Comparison of ENCODE assay signal across 12 cellular contexts in genomic region chr7:130895006-130895750, GRCh38.
DNase-seq lines count a peak whose midpoint lies in the region; ATAC-seq and TF ChIP-seq lines count a peak whose summit lies in the region.
"Had no signal": no experiment of that assay in that cellular context is flagged by ENCODE, and none has a peak within 500 bp of the region (broad histone marks: within the 10 kb centered on the region; RNA-seq: fewer than 3 reads in every experiment).

No MANE protein-coding gene starts in this region.

- peak overlapping the region; percentile 47 for H3K4me3 ChIP-seq in epithelial cell of proximal tubule (ENCODE audit: low read depth, low read length)
- no peak overlapping the region for H3K4me3 ChIP-seq in gastrocnemius medialis
- H3K4me3 ChIP-seq in MG63 = no peak overlapping the region
- H3K4me3 ChIP-seq in hepatocyte = no peak overlapping the region

- no peaks in the 10 kb centered on the region for H3K27me3 Mint-ChIP-seq in T-helper 2 cell treated with Interferon-gamma antibody and Interleukin-4, amounts not matched to agents 5 μg/mL and 100 μg/mL, for 36 hours (ENCODE audit: low read depth)

- H2AFZ ChIP-seq in hepatocyte = no peak overlapping the region

- H3K4me1 ChIP-seq in gastrocnemius medialis (peaks cover 91 to 93% of the 10 kb centered on the region in 2 donors), hepatocyte (ENCODE audit: insufficient read depth) (peaks cover 19% of the 10 kb centered on the region)

- H3K36me3 ChIP-seq in gastrocnemius medialis (peaks cover 0 to 31% of the 10 kb centered on the region in 2 donors), MG63 (peaks cover 65% of the 10 kb centered on the region), hepatocyte (replicated peaks; ENCODE audit: insufficient read depth, low read depth) (no peaks in the 10 kb centered on the region)

- H3K27ac Mint-ChIP-seq in T-helper 2 cell treated with Interferon-gamma antibody and Interleukin-4, amounts not matched to agents 5 μg/mL and 100 μg/mL, for 36 hours = peak overlapping the region; percentile 89

- in situ Hi-C loops in gastrocnemius medialis (cut with MboI; ENCODE audit: low sequenced_read_pairs in 4 of 4) = loop anchor here in 1 of 4 donors (10.0 to 25.0 kb wide), 2 partner anchors 142 to 530 kb away; no protein-coding TSS in a partner anchor

- H3K9me3 ChIP-seq in gastrocnemius medialis (no peaks in the 10 kb centered on the region), MG63 (no peaks in the 10 kb centered on the region), hepatocyte (ENCODE audit: low read depth) (no peaks in the 10 kb centered on the region)

- no peaks in the 10 kb centered on the region for H4K20me1 ChIP-seq in hepatocyte (ENCODE audit: insufficient read depth, poor library complexity, severe bottlenecking)

- H3K4me1 Mint-ChIP-seq in T-helper 2 cell treated with Interferon-gamma antibody and Interleukin-4, amounts not matched to agents 5 μg/mL and 100 μg/mL, for 36 hours (ENCODE audit: low read depth) = peaks cover 63% of the 10 kb centered on the region

- TF ChIP-seq POLR2A in gastrocnemius medialis (IDR thresholded peaks at IDR 0.05) = peak; percentile 17 to 41

- H3K27ac ChIP-seq in gastrocnemius medialis = peak overlapping the region; percentile 91 to 97 (median 94)
- H3K27ac ChIP-seq in hepatocyte = no peak overlapping the region

- DNase-seq in ELR (ENCODE audit: low read depth) (peak; percentile 49), epithelial cell of proximal tubule (ENCODE audit: low read depth) (no peak), gastrocnemius medialis (peak in 1 of 2 donors; percentile 55), MG63 (no peak), hepatocyte (ENCODE audit: low spot score) (no peak), NCI-H524 (lab: John Stamatoyannopoulos, UW) (no peak)
- no peak for DNase-seq in T-helper 2 cell treated with Interferon-gamma antibody and Interleukin-4, amounts not matched to agents 5 μg/mL and 100 μg/mL, for 36 hours (ENCODE audit: low spot score)
- DNase-seq: activated gamma-delta T cell treated with Interleukin-2 at 50 U/mL for 16 hours, glutamatergic neuron, NCI-H1694, SIG-M5 had no signal

- 79% methylated on average over 20 of the region's 20 CpGs for WGBS in hepatocyte (ENCODE audit: low lambda C conversion rate, missing lambda C conversion rate)

- intact Hi-C loops in gastrocnemius medialis (cut with DNase I; ENCODE audit: low total_unique reads) = no loop called here

- no peak overlapping the region for H3K4me2 ChIP-seq in hepatocyte

- H3K27me3 ChIP-seq in gastrocnemius medialis (no peaks in the 10 kb centered on the region), MG63 (no peaks in the 10 kb centered on the region), hepatocyte (no peaks in the 10 kb centered on the region)

- TF ChIP-seq CTCF in epithelial cell of proximal tubule (conservative IDR thresholded peaks at IDR 0.05; ENCODE audit: low read depth, low read length) (no peak), gastrocnemius medialis (IDR thresholded peaks at IDR 0.05 in 4 of 5, conservative IDR thresholded peaks at IDR 0.05 in 1 of 5) (no peak), hepatocyte (IDR thresholded peaks at IDR 0.05; ENCODE audit: poor library complexity) (no peak)

- H3K36me3 Mint-ChIP-seq in T-helper 2 cell treated with Interferon-gamma antibody and Interleukin-4, amounts not matched to agents 5 μg/mL and 100 μg/mL, for 36 hours (ENCODE audit: low read depth) = peaks cover 73% of the 10 kb centered on the region

- no peaks in the 10 kb centered on the region for H3K9me2 ChIP-seq in hepatocyte (replicated peaks; ENCODE audit: insufficient read depth)

- peaks cover 6% of the 10 kb centered on the region for H3K79me2 ChIP-seq in hepatocyte

- H3K9me3 Mint-ChIP-seq in T-helper 2 cell treated with Interferon-gamma antibody and Interleukin-4, amounts not matched to agents 5 μg/mL and 100 μg/mL, for 36 hours = no peaks in the 10 kb centered on the region

- ATAC-seq in gastrocnemius medialis (peak; percentile 3 to 5), GM21390 (IDR thresholded peaks at IDR 0.05; ENCODE audit: unreplicated experiment) (no peak)

- peak overlapping the region; percentile 77 for H3K4me3 Mint-ChIP-seq in T-helper 2 cell treated with Interferon-gamma antibody and Interleukin-4, amounts not matched to agents 5 μg/mL and 100 μg/mL, for 36 hours
